ENCODE assay signal across 9 cellular contexts in genomic region chr12:2957816-2958431, GRCh38. TPM values are rescaled to one million over a fixed set of nuclear protein-coding genes. Genes with fewer than 3 reads are reported as not detected.
A peak's percentile ranks its signal among the peaks of the same experiment; 100 is the strongest.
DNase-seq lines count a peak whose midpoint lies in the region; TF ChIP-seq lines count a peak whose summit lies in the region.
"Had no signal": no experiment of that assay in that cellular context is flagged by ENCODE, and none has a peak within 500 bp of the region (broad histone marks: within the 10 kb centered on the region; RNA-seq: fewer than 3 reads in every experiment).

No MANE protein-coding gene starts in this region.

- no peaks in the 10 kb centered on the region for H3K27me3 ChIP-seq in smooth muscle cell (ENCODE audit: low read depth)

- peaks cover 29% of the 10 kb centered on the region for H3K4me1 ChIP-seq in smooth muscle cell (ENCODE audit: low read depth)
- H3K4me1 ChIP-seq: BE2C had no signal

- no peak for TF ChIP-seq CTCF in WI38 (IDR thresholded peaks at IDR 0.05; ENCODE audit: low read depth, low read length)
- TF ChIP-seq CTCF in glutamatergic neuron (IDR thresholded peaks at IDR 0.05; ENCODE audit: partially characterized antibody, unreplicated experiment) = no peak
- TF ChIP-seq CTCF in smooth muscle cell (IDR thresholded peaks at IDR 0.05; ENCODE audit: borderline replicate concordance, insufficient read depth, poor library complexity, severe bottlenecking) = no peak

- no peak overlapping the region for H3K27ac ChIP-seq in smooth muscle cell (ENCODE audit: low read depth)

- peaks cover 14% of the 10 kb centered on the region for H3K4me1 Mint-ChIP-seq in T-helper 1 cell treated with Interleukin-12 subunit alpha and Interleukin-12 subunit beta and Interleukin-4 antibody, amounts not matched to agents 30 μg/mL and 1 μg/mL, for 36 hours (ENCODE audit: low read depth)
- H3K4me1 Mint-ChIP-seq in glutamatergic neuron (ENCODE audit: low read depth, unreplicated experiment) = peaks cover 8% of the 10 kb centered on the region

- peak overlapping the region; percentile 91 for H3K4me2 ChIP-seq in smooth muscle cell

- no peaks in the 10 kb centered on the region for H3K79me2 ChIP-seq in smooth muscle cell (ENCODE audit: low read depth)

- H3K4me3 ChIP-seq in WI38 (ENCODE audit: low read depth, low read length) = peak overlapping the region; percentile 65
- H3K4me3 ChIP-seq in smooth muscle cell = peak overlapping the region; percentile 73

- 73% methylated on average over 11 of the region's 11 CpGs for WGBS in smooth muscle cell (ENCODE audit: low lambda C conversion rate)

- H3K27ac Mint-ChIP-seq in T-helper 1 cell treated with Interleukin-12 subunit alpha and Interleukin-12 subunit beta and Interleukin-4 antibody, amounts not matched to agents 30 μg/mL and 1 μg/mL, for 36 hours = no peak overlapping the region
- H3K27ac Mint-ChIP-seq in glutamatergic neuron (ENCODE audit: unreplicated experiment) = no peak overlapping the region

- H4K20me1 ChIP-seq in smooth muscle cell (ENCODE audit: low read depth) = peaks cover 17% of the 10 kb centered on the region

- H3K9ac ChIP-seq in smooth muscle cell (ENCODE audit: low read depth) = no peak overlapping the region

- H2AFZ ChIP-seq in smooth muscle cell (ENCODE audit: low read depth) = no peak overlapping the region

- DNase-seq in T-helper 1 cell (no peak), glutamatergic neuron (no peak), smooth muscle cell (lab: John Stamatoyannopoulos, UW; ENCODE audit: unreplicated experiment) (no peak), GOT3 (lab: John Stamatoyannopoulos, UW) (no peak), NCI-H2196 treated with DMSO at 0.1 percent for 48 hours (lab: John Stamatoyannopoulos, UW; ENCODE audit: unreplicated experiment) (no peak), activated gamma-delta T cell (lab: John Stamatoyannopoulos, UW) (no peak)
- DNase-seq: BE2C had no signal

- peaks cover 50% of the 10 kb centered on the region for H3K27me3 Mint-ChIP-seq in T-helper 1 cell treated with Interleukin-12 subunit alpha and Interleukin-12 subunit beta and Interleukin-4 antibody, amounts not matched to agents 30 μg/mL and 1 μg/mL, for 36 hours (ENCODE audit: low read depth)
- H3K27me3 Mint-ChIP-seq in glutamatergic neuron (ENCODE audit: unreplicated experiment) = peaks cover 6% of the 10 kb centered on the region

- peak overlapping the region; percentile 85 for H3K4me3 Mint-ChIP-seq in T-helper 1 cell treated with Interleukin-12 subunit alpha and Interleukin-12 subunit beta and Interleukin-4 antibody, amounts not matched to agents 30 μg/mL and 1 μg/mL, for 36 hours
- peak overlapping the region; percentile 89 for H3K4me3 Mint-ChIP-seq in glutamatergic neuron (ENCODE audit: unreplicated experiment)

- no peaks in the 10 kb centered on the region for H3K9me3 Mint-ChIP-seq in T-helper 1 cell treated with Interleukin-12 subunit alpha and Interleukin-12 subunit beta and Interleukin-4 antibody, amounts not matched to agents 30 μg/mL and 1 μg/mL, for 36 hours
- H3K9me3 Mint-ChIP-seq in glutamatergic neuron (ENCODE audit: unreplicated experiment) = peaks cover 9% of the 10 kb centered on the region

- no peaks in the 10 kb centered on the region for H3K36me3 ChIP-seq in smooth muscle cell (ENCODE audit: low read depth)
- H3K36me3 ChIP-seq: BE2C had no signal

- H3K36me3 Mint-ChIP-seq in T-helper 1 cell treated with Interleukin-12 subunit alpha and Interleukin-12 subunit beta and Interleukin-4 antibody, amounts not matched to agents 30 μg/mL and 1 μg/mL, for 36 hours (ENCODE audit: low read depth) = peaks cover 3% of the 10 kb centered on the region
- no peaks in the 10 kb centered on the region for H3K36me3 Mint-ChIP-seq in glutamatergic neuron (ENCODE audit: unreplicated experiment)

- H3K9me3 ChIP-seq in smooth muscle cell (replicated peaks; ENCODE audit: low read depth) = no peaks in the 10 kb centered on the region
- H3K9me3 ChIP-seq: BE2C had no signal

- peaks cover 18% of the 10 kb centered on the region for H3F3A ChIP-seq in smooth muscle cell (ENCODE audit: low read depth)

RNA-seq across cellular contexts. Expression of gene TEAD4, which starts 1.3 kb away (rescaled TPM):
- total RNA-seq in glutamatergic neuron (ENCODE audit: unreplicated experiment) (3.8 TPM), smooth muscle cell (12.0 and 14.3 TPM in 2 replicates)
- 12.0 and 12.7 TPM in 2 replicates for polyA plus RNA-seq in smooth muscle cell
